Comparison of ENCODE assay signal across 9 cellular contexts in the genomic region with DNA sequence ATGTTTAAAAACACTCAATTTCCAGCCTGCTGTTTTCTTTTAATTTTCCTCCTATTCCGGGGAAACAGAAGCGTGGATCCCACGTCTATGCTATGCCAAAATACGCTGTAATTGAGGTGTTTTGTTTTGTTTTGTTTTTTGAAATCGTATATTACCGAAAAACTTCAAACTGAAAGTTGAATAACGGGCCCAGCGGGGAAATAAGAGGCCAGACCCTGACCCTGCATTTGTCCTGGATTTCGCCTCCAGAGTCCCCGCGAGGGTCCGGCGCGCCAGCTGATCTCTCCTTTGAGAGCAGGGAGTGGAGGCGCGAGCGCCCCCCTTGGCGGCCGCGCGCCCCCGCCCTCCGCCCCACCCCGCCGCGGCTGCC. TPM values are rescaled to one million over a fixed set of nuclear protein-coding genes. Genes with fewer than 3 reads are reported as not detected.
DNase-seq lines count a peak whose midpoint lies in the region; ATAC-seq, FAIRE-seq and TF ChIP-seq lines count a peak whose summit lies in the region.
"Had no signal": no experiment of that assay in that cellular context is flagged by ENCODE, and none has a peak within 500 bp of the region (broad histone marks: within the 10 kb centered on the region; RNA-seq: fewer than 3 reads in every experiment).

No MANE protein-coding gene starts in this region.

- POLR2A ChIA-PET in AG04450 (lab: Yijun Ruan, JAX) = interaction anchor here (0.5 kb wide), 1 partner anchor 1015 kb away, joined by 3 read pairs; no protein-coding TSS in a partner anchor
- POLR2A ChIA-PET in endothelial cell of umbilical vein (lab: Charles Lee) = no interaction called here

- no TSS peak for BruUV-seq in endothelial cell of umbilical vein (replicated peaks; lab: Mats Ljungman, UMichigan)

- H4K20me1 ChIP-seq in endothelial cell of umbilical vein (replicated peaks; ENCODE audit: control insufficient read depth, extremely low read depth, insufficient read depth, low read length) = no peaks in the 10 kb centered on the region

- no peak for FAIRE-seq in endothelial cell of umbilical vein (lab: Jason Lieb, UNC)
- FAIRE-seq: colon had no signal

- H3K27me3 ChIP-seq in AG04450 (ENCODE audit: control insufficient read depth, insufficient read depth, low read length) (peaks cover 22% of the 10 kb centered on the region), endothelial cell of umbilical vein (ENCODE audit: control insufficient read depth in 2 of 2, insufficient read depth in 2 of 2, low read length in 2 of 2) (no peaks in the 10 kb centered on the region)

- no peaks in the 10 kb centered on the region for H3K9me1 ChIP-seq in endothelial cell of umbilical vein (replicated peaks; ENCODE audit: control insufficient read depth, extremely low read depth, insufficient read depth, low read length)

- no peaks in the 10 kb centered on the region; the same call in 1 of the 2 replicates for H3K9me3 ChIP-seq in AG04450 (ENCODE audit: control insufficient read depth, insufficient read depth, low read length)
- no peaks in the 10 kb centered on the region for H3K9me3 ChIP-seq in endothelial cell of umbilical vein (replicated peaks; ENCODE audit: control insufficient read depth, insufficient read depth, low read length)

- H3K4me2 ChIP-seq in endothelial cell of umbilical vein (ENCODE audit: insufficient read depth, low read length) = peak overlapping the region; percentile 92

- H3K27me3 Mint-ChIP-seq in neural crest cell (ENCODE audit: low read depth) = peaks cover 64% of the 10 kb centered on the region

- no peak overlapping the region for H3K27ac ChIP-seq in AG04450 (ENCODE audit: low read depth, low read length)
- peak overlapping the region; percentile 57 for H3K27ac ChIP-seq in endothelial cell of umbilical vein (ENCODE audit: insufficient read depth, low read depth, low read length)

- no peaks in the 10 kb centered on the region for H3K9me3 Mint-ChIP-seq in neural crest cell

- dilution Hi-C loops in endothelial cell of umbilical vein (cut with MboI; ENCODE audit: extremely low pct_ligation_motif_present, low sequenced_read_pairs) = no loop called here

- peaks cover 16% of the 10 kb centered on the region for H3K4me1 Mint-ChIP-seq in neural crest cell

- H3K27ac Mint-ChIP-seq in neural crest cell (ENCODE audit: unreplicated experiment) = no peak overlapping the region

- no peaks in the 10 kb centered on the region for H3K36me3 Mint-ChIP-seq in neural crest cell (ENCODE audit: low read depth)

- H3K4me3 Mint-ChIP-seq in neural crest cell = peak overlapping the region; percentile 84

- TF ChIP-seq CTCF in AG04450 (IDR thresholded peaks at IDR 0.05; ENCODE audit: low read depth, low read length) (no peak), endothelial cell of umbilical vein (IDR thresholded peaks at IDR 0.05; ENCODE audit: extremely low read depth in 1 of 2, insufficient read depth in 1 of 2, low read depth in 1 of 2, low read length in 2 of 2) (peak in 1 of 2 donors; percentile 32), neural crest cell (conservative IDR thresholded peaks at IDR 0.05) (no peak)

- peaks cover 21% of the 10 kb centered on the region for H3K4me1 ChIP-seq in endothelial cell of umbilical vein (ENCODE audit: control insufficient read depth, extremely low read depth, insufficient read depth, low read length)

- peaks cover 0 to 2% of the 10 kb centered on the region in 2 experiments for H3K36me3 ChIP-seq in endothelial cell of umbilical vein (ENCODE audit: control insufficient read depth in 2 of 2, extremely low read depth in 1 of 2, insufficient read depth in 2 of 2, low read length in 2 of 2)

- DNase-seq in AG04450 (ENCODE audit: low read depth, low spot score) = no peak
- no peak for DNase-seq in Jurkat, Clone E6-1 (ENCODE audit: low read depth, low spot score)
- DNase-seq in endothelial cell of umbilical vein (ENCODE audit: low read depth, low spot score) = no peak
- DNase-seq in neural crest cell (ENCODE audit: low read depth, low spot score) = no peak
- DNase-seq in CD1c-positive myeloid dendritic cell (ENCODE audit: extremely low spot score) = no peak
- DNase-seq in midbrain (lab: John Stamatoyannopoulos, UW) = no peak

- peaks cover 14% of the 10 kb centered on the region for H3K79me2 ChIP-seq in endothelial cell of umbilical vein (ENCODE audit: control insufficient read depth, insufficient read depth, low read length)

- H2AFZ ChIP-seq in endothelial cell of umbilical vein (ENCODE audit: low read depth, low read length) = peak overlapping the region; percentile 66

- CTCF ChIA-PET in AG04450 (lab: Charles Lee) (interaction anchor here (0.6 to 3.2 kb wide), 8 partner anchors 8 to 1160 kb away, joined by 3 to 25 read pairs (median 16); no protein-coding TSS in a partner anchor), endothelial cell of umbilical vein (lab: Charles Lee) (interaction anchor here (0.9 to 3.5 kb wide), 12 partner anchors 9 to 1092 kb away, joined by 3 to 45 read pairs (median 8); no protein-coding TSS in a partner anchor)

- H3K4me3 ChIP-seq in AG04450 (ENCODE audit: low read depth, low read length) (peak overlapping the region; percentile 64), endothelial cell of umbilical vein (replicated peaks in 1 of 3; ENCODE audit: insufficient read depth in 1 of 3, low read depth in 1 of 3, low read length in 3 of 3) (peak overlapping the region; percentile 80 to 99 (median 87))
- H3K4me3 ChIP-seq in Jurkat, Clone E6-1 (ENCODE audit: low read length) = peak overlapping the region; percentile 20

- no peak for TF ChIP-seq POLR2A in endothelial cell of umbilical vein (IDR thresholded peaks at IDR 0.05; ENCODE audit: low read depth, low read length)

- H3K9ac ChIP-seq in endothelial cell of umbilical vein (replicated peaks; ENCODE audit: extremely low read depth, insufficient read depth, low read length) = peak overlapping the region; percentile 77

- no peak for ATAC-seq in HG03378 (IDR thresholded peaks at IDR 0.05; ENCODE audit: unreplicated experiment)
- ATAC-seq in GM21825 (IDR thresholded peaks at IDR 0.05; ENCODE audit: unreplicated experiment) = no peak

- intact Hi-C loops in endothelial cell of umbilical vein (cut with micrococcal nuclease) = loop anchor here (1.0 to 5.0 kb wide), 6 partner anchors 58 to 1092 kb away; no protein-coding TSS in a partner anchor

TF ChIP-seq in endothelial cell of umbilical vein, 7 proteins besides CTCF, POLR2A, EP300 and RAD21:
- TF ChIP-seq POLR2AphosphoS5 (IDR thresholded peaks at IDR 0.05; ENCODE audit: insufficient read depth, low read depth, low read length) = no peak
- TF ChIP-seq MYC (IDR thresholded peaks at IDR 0.05; ENCODE audit: low read depth, low read length) = no peak
- TF ChIP-seq GATA2 (IDR thresholded peaks at IDR 0.05; ENCODE audit: insufficient read depth, insufficient read length, low read depth, low read length) = no peak
- no peak for TF ChIP-seq FOS (IDR thresholded peaks at IDR 0.05; ENCODE audit: borderline replicate concordance, insufficient read depth, low read length)
- TF ChIP-seq JUN (IDR thresholded peaks at IDR 0.05; ENCODE audit: borderline replicate concordance, insufficient read depth, insufficient read length, low read depth) = no peak
- TF ChIP-seq MAX (IDR thresholded peaks at IDR 0.05; ENCODE audit: insufficient read depth, insufficient read length) = no peak
- TF ChIP-seq EZH2 (IDR thresholded peaks at IDR 0.05; ENCODE audit: borderline replicate concordance, low read depth, low read length, severe bottlenecking) = no peak
TF ChIP-seq in endothelial cell of umbilical vein: peak in this region for 0.

RNA-seq across cellular contexts. Expression of gene BMP2, which starts 0.3 kb away (rescaled TPM):
- polyA plus RNA-seq in AG04450 (2011; rRNA removed) (1.6 and 1.8 TPM in 2 replicates), endothelial cell of umbilical vein (5.5 and 7.1 TPM in 2 replicates)
- 1.4 and 1.7 TPM in 2 replicates for polyA minus RNA-seq in AG04450 (2011; rRNA and poly(A)+ RNA removed)
- not detected for polyA plus RNA-seq in Jurkat, Clone E6-1 (2012; ENCODE audit: insufficient read depth, insufficient read length)
- total RNA-seq in endothelial cell of umbilical vein (11.1 and 15.7 TPM in 2 replicates), neural crest cell (0.58 and 0.84 TPM in 2 replicates)
- 7.6 and 7.9 TPM in 2 replicates for polyA plus RNA-seq in endothelial cell of umbilical vein (2011; cell fraction: cytosol; rRNA removed)
- 11.6 and 15.8 TPM in 2 replicates for polyA plus RNA-seq in endothelial cell of umbilical vein (2011; cell fraction: nucleus; rRNA removed)
- 10.4 and 14.2 TPM in 2 replicates for polyA plus RNA-seq in endothelial cell of umbilical vein (2012)
- polyA minus RNA-seq in endothelial cell of umbilical vein = 10.8 and 11.3 TPM in 2 replicates
- polyA minus RNA-seq in endothelial cell of umbilical vein (2011; cell fraction: cytosol; rRNA and poly(A)+ RNA removed) = 52.6 TPM
- polyA minus RNA-seq in endothelial cell of umbilical vein (2011; cell fraction: nucleus; rRNA and poly(A)+ RNA removed) = 18.9 and 21.6 TPM in 2 replicates

Comparison
In these comparisons a context has a peak if more than half of its experiments do, and no peak if none do; other contexts are left out.
1. H3K4me3 ChIP-seq: peak in every context shown above with its lines; median percentile 87 in endothelial cell of umbilical vein; 64 in AG04450; 20 in Jurkat, Clone E6-1.